ENCODE assay signal across 27 cellular contexts in genomic region chr5:1063661-1064382, GRCh38.
"Had no signal": no experiment of that assay in that cellular context is flagged by ENCODE, and none has a peak within 500 bp of the region (broad histone marks: within the 10 kb centered on the region; RNA-seq: fewer than 3 reads in every experiment).

No MANE protein-coding gene starts in this region.

- H3K4me1 ChIP-seq: ascending aorta, esophagus squamous epithelium, vagina had no signal

- H3K36me3 Mint-ChIP-seq: activated naive CD8-positive, alpha-beta T cell treated with anti-CD3 and anti-CD28 coated beads, Interleukin-2, amount 10 ng/mL, durations not matched to agents 7 days and 5 days; brain had no signal

- H3K9me3 Mint-ChIP-seq: activated CD4-positive, alpha-beta memory T cell treated with anti-CD3 and anti-CD28 coated beads for 36 hours; activated CD4-positive, alpha-beta T cell treated with anti-CD3 and anti-CD28 coated beads, Interleukin-2, amount 10 ng/mL, durations not matched to agents 24 days and 14 days; activated naive CD4-positive, alpha-beta T cell treated with anti-CD3 and anti-CD28 coated beads for 36 hours; activated naive CD8-positive, alpha-beta T cell treated with anti-CD3 and anti-CD28 coated beads, Interleukin-2, amount 10 ng/mL, durations not matched to agents 7 days and 5 days; activated T-helper 1 cell treated with anti-CD3 and anti-CD28 coated beads, Interleukin-12 subunit alpha, Interleukin-12 subunit beta, Interleukin-2, Interleukin-4 antibody, amounts not matched to agents 30 ng/mL and 10 ng/mL and 1 ng/mL, durations not matched to agents 14 hours and 24 hours and 36 hours; brain; nephron had no signal

- DNase-seq: activated CD4-positive, alpha-beta memory T cell treated with anti-CD3 and anti-CD28 coated beads for 36 hours; activated CD4-positive, alpha-beta T cell treated with anti-CD3 and anti-CD28 coated beads, Interleukin-2, amount 10 ng/mL, durations not matched to agents 24 days and 14 days; activated CD4-positive, CD25-positive, alpha-beta regulatory T cell treated with anti-CD3 and anti-CD28 coated beads, Interleukin-2, amount 50 U/mL, for 72 hours; activated CD8-positive, alpha-beta memory T cell treated with anti-CD3 and anti-CD28 coated beads, Interleukin-2, amount 50 U/mL, for 4 hours; activated effector memory CD4-positive, alpha-beta T cell treated with anti-CD3 and anti-CD28 coated beads, Interleukin-2, amount 50 U/mL, for 16 hours; activated naive CD4-positive, alpha-beta T cell treated with anti-CD3 and anti-CD28 coated beads for 36 hours; activated naive CD8-positive, alpha-beta T cell treated with anti-CD3 and anti-CD28 coated beads, Interleukin-2, amount 10 ng/mL, durations not matched to agents 7 days and 5 days; activated T-cell treated with anti-CD3 and anti-CD28 coated beads, Interleukin-2, amount 50 U/mL, for 1 hour; effector CD4-positive, alpha-beta T cell; esophagus squamous epithelium; foreskin melanocyte; mammary epithelial cell; retina; stimulated activated naive CD4-positive, alpha-beta T cell treated with Interleukin-2 at 50 U/mL for 16 hours; T-helper 2 cell; trophoblast cell had no signal

- H3K9me3 ChIP-seq: ascending aorta, esophagus squamous epithelium, neutrophil, ovary, thoracic aorta, vagina had no signal

- H3K4me3 Mint-ChIP-seq: activated CD4-positive, alpha-beta memory T cell treated with anti-CD3 and anti-CD28 coated beads for 36 hours; activated CD4-positive, alpha-beta T cell treated with anti-CD3 and anti-CD28 coated beads, Interleukin-2, amount 10 ng/mL, durations not matched to agents 24 days and 14 days; activated naive CD4-positive, alpha-beta T cell treated with anti-CD3 and anti-CD28 coated beads for 36 hours; activated naive CD8-positive, alpha-beta T cell treated with anti-CD3 and anti-CD28 coated beads, Interleukin-2, amount 10 ng/mL, durations not matched to agents 7 days and 5 days; activated T-helper 1 cell treated with anti-CD3 and anti-CD28 coated beads, Interleukin-12 subunit alpha, Interleukin-12 subunit beta, Interleukin-2, Interleukin-4 antibody, amounts not matched to agents 30 ng/mL and 10 ng/mL and 1 ng/mL, durations not matched to agents 14 hours and 24 hours and 36 hours; brain; nephron had no signal

- H3K27ac ChIP-seq: ascending aorta, cardiac muscle cell, epithelial cell of prostate, esophagus squamous epithelium, neutrophil, ovary, thoracic aorta, vagina had no signal

- H3K4me3 ChIP-seq: ascending aorta, cardiac muscle cell, esophagus squamous epithelium, ovary, thoracic aorta, vagina had no signal

- H3K27ac Mint-ChIP-seq: activated CD4-positive, alpha-beta memory T cell treated with anti-CD3 and anti-CD28 coated beads for 36 hours; activated CD4-positive, alpha-beta T cell treated with anti-CD3 and anti-CD28 coated beads, Interleukin-2, amount 10 ng/mL, durations not matched to agents 24 days and 14 days; activated naive CD4-positive, alpha-beta T cell treated with anti-CD3 and anti-CD28 coated beads for 36 hours; activated naive CD8-positive, alpha-beta T cell treated with anti-CD3 and anti-CD28 coated beads, Interleukin-2, amount 10 ng/mL, durations not matched to agents 7 days and 5 days; activated T-helper 1 cell treated with anti-CD3 and anti-CD28 coated beads, Interleukin-12 subunit alpha, Interleukin-12 subunit beta, Interleukin-2, Interleukin-4 antibody, amounts not matched to agents 30 ng/mL and 10 ng/mL and 1 ng/mL, durations not matched to agents 14 hours and 24 hours and 36 hours; brain; nephron; progenitor cell of endocrine pancreas had no signal

- H3K36me3 ChIP-seq: cardiac muscle cell, neutrophil, ovary had no signal

- H3K27me3 ChIP-seq: ascending aorta, cardiac muscle cell, esophagus squamous epithelium, neutrophil, ovary, vagina had no signal

- H3K27me3 Mint-ChIP-seq: activated CD4-positive, alpha-beta memory T cell treated with anti-CD3 and anti-CD28 coated beads for 36 hours; activated CD4-positive, alpha-beta T cell treated with anti-CD3 and anti-CD28 coated beads, Interleukin-2, amount 10 ng/mL, durations not matched to agents 24 days and 14 days; activated naive CD8-positive, alpha-beta T cell treated with anti-CD3 and anti-CD28 coated beads, Interleukin-2, amount 10 ng/mL, durations not matched to agents 7 days and 5 days; brain; progenitor cell of endocrine pancreas had no signal

- H3K4me1 Mint-ChIP-seq: activated CD4-positive, alpha-beta T cell treated with anti-CD3 and anti-CD28 coated beads, Interleukin-2, amount 10 ng/mL, durations not matched to agents 24 days and 14 days; activated naive CD8-positive, alpha-beta T cell treated with anti-CD3 and anti-CD28 coated beads, Interleukin-2, amount 10 ng/mL, durations not matched to agents 7 days and 5 days; brain; nephron had no signal
